ENCODE assay signal across 8 cellular contexts in genomic region chr17:81667754-81668153, GRCh38. TPM values are rescaled to one million over a fixed set of nuclear protein-coding genes. Genes with fewer than 3 reads are reported as not detected.
DNase-seq lines count a peak whose midpoint lies in the region; ATAC-seq and TF ChIP-seq lines count a peak whose summit lies in the region.
"Had no signal": no experiment of that assay in that cellular context is flagged by ENCODE, and none has a peak within 500 bp of the region (broad histone marks: within the 10 kb centered on the region; RNA-seq: fewer than 3 reads in every experiment).

No MANE protein-coding gene starts in this region.

- peaks cover 25% of the 10 kb centered on the region for H3K4me1 Mint-ChIP-seq in GM23338

- no peak for TF ChIP-seq POLR2A in Peyer's patch (IDR thresholded peaks at IDR 0.05)

- intact Hi-C loops in psoas muscle (cut with DNase I), result loop anchor here (2.0 kb wide), 1 partner anchor 31 kb away; the partner anchor contains the start of genes NPLOC4 (in 2 of the 2) and TSPAN10 (in 2 of the 2)

- no peaks in the 10 kb centered on the region for H3K9me3 ChIP-seq in OCI-LY3 (ENCODE audit: insufficient read depth, low read length)
- H3K9me3 ChIP-seq in ectodermal cell (ENCODE audit: control insufficient read depth, low read length), result no peaks in the 10 kb centered on the region
- no peaks in the 10 kb centered on the region for H3K9me3 ChIP-seq in psoas muscle
- no peaks in the 10 kb centered on the region for H3K9me3 ChIP-seq in Peyer's patch

- H3K79me2 ChIP-seq in GM23338 (replicated peaks; ENCODE audit: insufficient read depth) (peaks cover 41% of the 10 kb centered on the region), OCI-LY3 (ENCODE audit: low read length) (peaks cover 42% of the 10 kb centered on the region)

- no peak overlapping the region for H2AFZ ChIP-seq in GM23338
- H2AFZ ChIP-seq in OCI-LY3 (ENCODE audit: low read depth, low read length), result no peak overlapping the region

- no peaks in the 10 kb centered on the region for H3K9me3 Mint-ChIP-seq in GM23338

- H3K27ac ChIP-seq in GM23338 (ENCODE audit: low read depth) (peak overlapping the region; percentile 66; the same call in 1 of the 2 replicates), OCI-LY3 (ENCODE audit: low read length) (no peak overlapping the region), ectodermal cell (ENCODE audit: insufficient read depth, low read depth, low read length, poor library complexity, severe bottlenecking) (no peak overlapping the region), psoas muscle (no peak overlapping the region), Peyer's patch (no peak overlapping the region)

- peak overlapping the region; percentile 70; the same call in 1 of the 2 replicates for H3K27ac Mint-ChIP-seq in GM23338

- peaks cover 74% of the 10 kb centered on the region for H3K36me3 Mint-ChIP-seq in GM23338 (ENCODE audit: low read depth)

- peaks cover 27% of the 10 kb centered on the region for H3K27me3 Mint-ChIP-seq in GM23338 (ENCODE audit: insufficient read depth, low read depth, poor library complexity)

- H3K9ac ChIP-seq in OCI-LY3 (ENCODE audit: low read length), result no peak overlapping the region

- H3K4me3 Mint-ChIP-seq in GM23338, result peak overlapping the region; percentile 98

- ATAC-seq in GM23338 (peak; percentile 5; the same call in 1 of the 3 replicates), psoas muscle (no peak), HG02571 (IDR thresholded peaks at IDR 0.05; ENCODE audit: unreplicated experiment) (no peak)

- H3K27me3 ChIP-seq in GM23338 (ENCODE audit: insufficient read depth) (no peaks in the 10 kb centered on the region), OCI-LY3 (ENCODE audit: low read depth, low read length) (no peaks in the 10 kb centered on the region), ectodermal cell (ENCODE audit: control insufficient read depth, insufficient read depth, low read length, poor library complexity, severe bottlenecking) (no peaks in the 10 kb centered on the region), psoas muscle (ENCODE audit: insufficient read depth in 3 of 3, low read length in 2 of 3) (no peaks in the 10 kb centered on the region), Peyer's patch (no peaks in the 10 kb centered on the region)

- H3K4me2 ChIP-seq in GM23338 (peak overlapping the region; percentile 99), OCI-LY3 (ENCODE audit: low read length) (peak overlapping the region; percentile 83)

- 91 to 92% methylated on average over 18 of the region's 18 CpGs for WGBS in ectodermal cell, 2 experiments
- 77 to 81% (median 79%) methylated on average over 17 to 18 of the region's 18 CpGs for WGBS in psoas muscle, 3 donors

- H3K4me1 ChIP-seq in GM23338 (ENCODE audit: insufficient read depth) (peaks cover 12% of the 10 kb centered on the region), OCI-LY3 (ENCODE audit: low read length) (peaks cover 22% of the 10 kb centered on the region), ectodermal cell (ENCODE audit: control insufficient read depth, insufficient read depth, low read length) (peaks cover 5% of the 10 kb centered on the region), psoas muscle (peaks cover 11% of the 10 kb centered on the region), Peyer's patch (peaks cover 0 to 22% (median 10%) of the 10 kb centered on the region in 4 donors)

- DNase-seq in GM23338 (ENCODE audit: low spot score) (peak; percentile 63), psoas muscle (no peak), Peyer's patch (no peak), NCI-H82 treated with DMSO at 0.1 percent for 48 hours (lab: John Stamatoyannopoulos, UW; ENCODE audit: unreplicated experiment) (no peak)
- DNase-seq: aorta had no signal

- H4K20me1 ChIP-seq in GM23338 (replicated peaks; ENCODE audit: insufficient read depth), result peaks cover 12% of the 10 kb centered on the region
- no peaks in the 10 kb centered on the region for H4K20me1 ChIP-seq in OCI-LY3 (ENCODE audit: insufficient read depth, low read length)

- peaks cover 27% of the 10 kb centered on the region for H3F3A ChIP-seq in GM23338 (replicated peaks; ENCODE audit: low read depth)

- H3K4me3 ChIP-seq in GM23338 (peak overlapping the region; percentile 99), OCI-LY3 (ENCODE audit: low read length) (peak overlapping the region; percentile 96), ectodermal cell (ENCODE audit: insufficient read depth, low read depth, low read length) (peak overlapping the region; percentile 0), psoas muscle (peak overlapping the region; percentile 100), Peyer's patch (peak overlapping the region in 1 of 4 donors; percentile 89)

- H3K9me2 ChIP-seq in GM23338 (ENCODE audit: insufficient read depth), result no peaks in the 10 kb centered on the region

- peaks cover 17% of the 10 kb centered on the region for H3K36me3 ChIP-seq in GM23338 (ENCODE audit: insufficient read depth)
- H3K36me3 ChIP-seq in OCI-LY3 (replicated peaks; ENCODE audit: low read depth, low read length), result peaks cover 45% of the 10 kb centered on the region
- H3K36me3 ChIP-seq in ectodermal cell (ENCODE audit: control insufficient read depth, insufficient read depth, low read length), result peaks cover 35% of the 10 kb centered on the region
- H3K36me3 ChIP-seq in psoas muscle (ENCODE audit: insufficient read depth in 1 of 2, low read depth in 1 of 2), result peaks cover 0 to 60% of the 10 kb centered on the region in 2 donors
- peaks cover 0 to 43% (median 0%) of the 10 kb centered on the region in 3 donors for H3K36me3 ChIP-seq in Peyer's patch

- peak; percentile 43 to 65 for TF ChIP-seq CTCF in GM23338 (conservative IDR thresholded peaks at IDR 0.05; ENCODE audit: low read depth in 2 of 2)
- TF ChIP-seq CTCF in OCI-LY3 (IDR thresholded peaks at IDR 0.05; ENCODE audit: low read depth, low read length), result no peak
- TF ChIP-seq CTCF in psoas muscle (IDR thresholded peaks at IDR 0.05), result no peak
- no peak for TF ChIP-seq CTCF in Peyer's patch (IDR thresholded peaks at IDR 0.05)

TF ChIP-seq in GM23338, 12 proteins besides CTCF, POLR2A, EP300 and RAD21 (continues in another document):
- TF ChIP-seq EZH2 (IDR thresholded peaks at IDR 0.05; ENCODE audit: low read depth, unreplicated experiment), result no peak

RNA-seq across cellular contexts. Expression of gene CCDC137, which starts 1.2 kb away (rescaled TPM):
- total RNA-seq in GM23338 (2014; rRNA removed; shearing (Covaris generic)), result 22.3 and 26.1 TPM in 2 replicates
- polyA plus RNA-seq in GM23338 (2016; fragmentation: Nextera tagmentation; extraction: Ambion mirVana) (69.3 and 73.4 TPM in 2 replicates), psoas muscle (10 to 100 TPM; 11.3 to 47.4 (median 28.5) TPM)
- polyA plus RNA-seq in ectodermal cell (2013, experiment 1 of 4), result 39.7 TPM
- polyA plus RNA-seq in ectodermal cell (2013, experiment 2 of 4), result 34.3 TPM
- 30.9 TPM for polyA plus RNA-seq in ectodermal cell (2013, experiment 3 of 4)
- polyA plus RNA-seq in ectodermal cell (2013, experiment 4 of 4), result 32.6 TPM
- total RNA-seq in psoas muscle (10 to 100 TPM in 1 of 4 donors, 1 to 10 TPM in 3; 4.8 to 14.9 (median 8.6) TPM), Peyer's patch (10 to 100 TPM; 13.9 to 27.2 (median 17.0) TPM)

RNA-seq across cellular contexts. Expression of gene OXLD1, which starts 1.3 kb away (rescaled TPM):
- total RNA-seq in GM23338 (2014; rRNA removed; shearing (Covaris generic)), result 46.0 and 76.2 TPM in 2 replicates
- 64.9 and 73.0 TPM in 2 replicates for polyA plus RNA-seq in GM23338 (2016; fragmentation: Nextera tagmentation; extraction: Ambion mirVana)
- polyA plus RNA-seq in ectodermal cell (2013, experiment 1 of 4), result 27.3 TPM
- 23.2 TPM for polyA plus RNA-seq in ectodermal cell (2013, experiment 2 of 4)
- polyA plus RNA-seq in ectodermal cell (2013, experiment 3 of 4), result 26.6 TPM
- polyA plus RNA-seq in ectodermal cell (2013, experiment 4 of 4), result 37.0 TPM
- total RNA-seq in psoas muscle, result 10 to 100 TPM; 15.5 to 23.6 (median 20.5) TPM
- 10 to 100 TPM; 35.1 to 44.9 (median 39.8) TPM for polyA plus RNA-seq in psoas muscle
- 10 to 100 TPM in 3 of 4 donors, 1 to 10 TPM in 1; 1.7 to 55.4 (median 41.9) TPM for total RNA-seq in Peyer's patch

RNA-seq across cellular contexts. Expression of gene PDE6G, which starts 11.4 kb away (rescaled TPM):
- 4.0 and 5.5 TPM in 2 replicates for total RNA-seq in GM23338 (2014; rRNA removed; shearing (Covaris generic))
- polyA plus RNA-seq in GM23338 (2016; fragmentation: Nextera tagmentation; extraction: Ambion mirVana) (9.0 and 11.4 TPM in 2 replicates), psoas muscle (1 to 10 TPM in 1 of 3 donors, under 1 TPM in 2; 0.25 to 1.5 (median 0.56) TPM)
- 1.1 TPM for polyA plus RNA-seq in ectodermal cell (2013, experiment 1 of 4)
- polyA plus RNA-seq in ectodermal cell (2013, experiment 2 of 4), result not detected
- polyA plus RNA-seq in ectodermal cell (2013, experiment 3 of 4), result not detected
- not detected for polyA plus RNA-seq in ectodermal cell (2013, experiment 4 of 4)
- total RNA-seq in psoas muscle (under 1 TPM in 1 of 4 donors, not detected in 3; 0.64 TPM), Peyer's patch (not detected)

RNA-seq across cellular contexts. Expression of gene ARL16, which starts 15.8 kb away (rescaled TPM):
- 41.3 and 54.9 TPM in 2 replicates for total RNA-seq in GM23338 (2014; rRNA removed; shearing (Covaris generic))
- 39.6 and 40.4 TPM in 2 replicates for polyA plus RNA-seq in GM23338 (2016; fragmentation: Nextera tagmentation; extraction: Ambion mirVana)
- polyA plus RNA-seq in ectodermal cell (2013, experiment 1 of 4), result 64.0 TPM
- 62.6 TPM for polyA plus RNA-seq in ectodermal cell (2013, experiment 2 of 4)
- 48.6 TPM for polyA plus RNA-seq in ectodermal cell (2013, experiment 3 of 4)
- polyA plus RNA-seq in ectodermal cell (2013, experiment 4 of 4), result 57.1 TPM
- total RNA-seq in psoas muscle, result 10 to 100 TPM in 3 of 4 donors, 1 to 10 TPM in 1; 7.8 to 15.6 (median 11.9) TPM
- 10 to 100 TPM; 23.2 to 29.3 (median 29.1) TPM for polyA plus RNA-seq in psoas muscle
- total RNA-seq in Peyer's patch, result 10 to 100 TPM; 33.5 to 45.4 (median 43.4) TPM

RNA-seq across cellular contexts. Expression of gene HGS, which starts 16.1 kb away (rescaled TPM):
- total RNA-seq in GM23338 (2014; rRNA removed; shearing (Covaris generic)), result 66.9 and 90.2 TPM in 2 replicates
- 59.0 and 59.4 TPM in 2 replicates for polyA plus RNA-seq in GM23338 (2016; fragmentation: Nextera tagmentation; extraction: Ambion mirVana)
- 108 TPM for polyA plus RNA-seq in ectodermal cell (2013, experiment 1 of 4)
- polyA plus RNA-seq in ectodermal cell (2013, experiment 2 of 4), result 108 TPM
- 95.2 TPM for polyA plus RNA-seq in ectodermal cell (2013, experiment 3 of 4)
- 92.3 TPM for polyA plus RNA-seq in ectodermal cell (2013, experiment 4 of 4)
- 10 to 100 TPM; 38.6 to 74.5 (median 56.5) TPM for total RNA-seq in psoas muscle
- 100 to 1,000 TPM in 2 of 3 donors, 10 to 100 TPM in 1; 62.3 to 158 (median 139) TPM for polyA plus RNA-seq in psoas muscle
- 100 to 1,000 TPM; 118 to 186 (median 171) TPM for total RNA-seq in Peyer's patch

Comparison
In these comparisons a context has a peak if more than half of its experiments do, and no peak if none do; other contexts are left out.
1. CTCF ChIP-seq: peak in GM23338 (2 of 2); none in OCI-LY3 (single experiment), psoas muscle (single experiment) and Peyer's patch (0 of 6).